ENCODE assay signal across 20 cellular contexts in the genomic region with DNA sequence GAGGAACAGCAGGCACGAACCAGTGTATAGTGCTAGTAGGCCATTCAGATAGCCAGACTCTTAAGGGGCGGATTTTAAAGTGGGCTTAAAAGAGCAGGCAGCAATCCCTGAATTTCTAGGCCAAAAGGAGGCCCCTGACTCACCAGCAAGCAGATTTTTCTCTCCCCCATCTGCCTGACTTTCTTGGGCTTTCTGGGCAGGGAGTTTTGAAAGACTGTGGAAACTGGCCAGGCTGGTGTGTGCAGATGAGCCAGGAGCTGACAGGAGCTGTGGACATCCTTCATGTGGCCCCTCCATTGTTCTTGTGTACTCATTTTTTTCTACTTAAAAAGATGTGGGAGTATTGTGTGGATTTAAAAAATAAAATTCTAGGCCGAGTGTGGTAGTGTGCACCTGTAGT. TPM values are rescaled to one million over a fixed set of nuclear protein-coding genes. Genes with fewer than 3 reads are reported as not detected.
DNase-seq lines count a peak whose midpoint lies in the region; ATAC-seq and TF ChIP-seq lines count a peak whose summit lies in the region.
"Had no signal": no experiment of that assay in that cellular context is flagged by ENCODE, and none has a peak within 500 bp of the region (broad histone marks: within the 10 kb centered on the region; RNA-seq: fewer than 3 reads in every experiment).

No MANE protein-coding gene starts in this region.

- no peak overlapping the region for H3K4me3 Mint-ChIP-seq in WTC11
- no peak overlapping the region for H3K4me3 Mint-ChIP-seq in MCF 10A (ENCODE audit: unreplicated experiment)
- H3K4me3 Mint-ChIP-seq in T-helper 2 cell treated with Interferon-gamma antibody and Interleukin-4, amounts not matched to agents 5 μg/mL and 100 μg/mL, for 36 hours: no peak overlapping the region
- H3K4me3 Mint-ChIP-seq: CD8-positive, alpha-beta memory T cell; IgD-negative memory B cell; neural crest cell had no signal

- H3K36me3 Mint-ChIP-seq in WTC11 (peaks cover 6% of the 10 kb centered on the region), MCF 10A (ENCODE audit: insufficient read depth, unreplicated experiment) (no peaks in the 10 kb centered on the region)
- no peaks in the 10 kb centered on the region for H3K36me3 Mint-ChIP-seq in T-helper 2 cell treated with Interferon-gamma antibody and Interleukin-4, amounts not matched to agents 5 μg/mL and 100 μg/mL, for 36 hours (ENCODE audit: low read depth)
- H3K36me3 Mint-ChIP-seq: CD8-positive, alpha-beta memory T cell; IgD-negative memory B cell had no signal

- intact Hi-C loops in MCF 10A (cut with micrococcal nuclease): loop anchor here (10.0 kb wide), 1 partner anchor 60 kb away; the partner anchor contains the start of gene GLI2

- no TSS peak for BruUV-seq in MCF 10A (replicated peaks; lab: Mats Ljungman, UMichigan)

- no peak for ATAC-seq in WTC11
- peak; percentile 75 for ATAC-seq in omental fat pad (ENCODE audit: low FRiP score)
- ATAC-seq: left colon, Right ventricle myocardium inferior had no signal

- H3K27me3 Mint-ChIP-seq in WTC11 (ENCODE audit: low read depth) (no peaks in the 10 kb centered on the region), MCF 10A (ENCODE audit: insufficient read depth, unreplicated experiment) (no peaks in the 10 kb centered on the region)
- H3K27me3 Mint-ChIP-seq in T-helper 2 cell treated with Interferon-gamma antibody and Interleukin-4, amounts not matched to agents 5 μg/mL and 100 μg/mL, for 36 hours (ENCODE audit: low read depth): no peaks in the 10 kb centered on the region
- H3K27me3 Mint-ChIP-seq: IgD-negative memory B cell had no signal

- TF ChIP-seq CTCF in WTC11 (IDR thresholded peaks at IDR 0.05) (no peak), omental fat pad (IDR thresholded peaks at IDR 0.05) (no peak), MCF 10A (IDR thresholded peaks at IDR 0.05; ENCODE audit: unreplicated experiment) (no peak)

- H3K9me3 Mint-ChIP-seq in WTC11 (no peaks in the 10 kb centered on the region), MCF 10A (ENCODE audit: unreplicated experiment) (no peaks in the 10 kb centered on the region)
- H3K9me3 Mint-ChIP-seq in T-helper 2 cell treated with Interferon-gamma antibody and Interleukin-4, amounts not matched to agents 5 μg/mL and 100 μg/mL, for 36 hours: no peaks in the 10 kb centered on the region
- H3K9me3 Mint-ChIP-seq: neural crest cell had no signal

- DNase-seq in GM03348 (ENCODE audit: low spot score): peak; percentile 78
- no peak for DNase-seq in WTC11 (ENCODE audit: low spot score)
- DNase-seq in fibroblast of peridontal ligament (ENCODE audit: extremely low read depth): peak; percentile 64
- no peak for DNase-seq in omental fat pad (ENCODE audit: low spot score)
- DNase-seq in activated CD4-positive, alpha-beta T cell treated with anti-CD3 and anti-CD28 coated beads for 4 hours: no peak
- no peak for DNase-seq in MCF 10A (ENCODE audit: unreplicated experiment)
- DNase-seq in LoVo (ENCODE audit: low spot score): no peak
- DNase-seq in T-helper 2 cell treated with Interferon-gamma antibody and Interleukin-4, amounts not matched to agents 5 μg/mL and 100 μg/mL, for 36 hours (ENCODE audit: low spot score): no peak
- DNase-seq: activated CD4-positive, alpha-beta T cell treated with anti-CD3 and anti-CD28 coated beads, Interleukin-2, amount 50 U/mL, for 48 hours; activated naive CD4-positive, alpha-beta T cell; anterior cingulate cortex; CD8-positive, alpha-beta memory T cell; DND-41; left colon; NCI-H187; NCI-H510A; stimulated activated CD4-positive, alpha-beta T cell treated with anti-CD3 and anti-CD28 coated beads, Interleukin-12 subunit alpha, Interleukin-12 subunit beta, amount 100 ng/mL, for 4 hours had no signal

- H3K4me1 Mint-ChIP-seq in WTC11: peaks cover 84% of the 10 kb centered on the region
- peaks cover 31% of the 10 kb centered on the region for H3K4me1 Mint-ChIP-seq in MCF 10A (ENCODE audit: insufficient read depth, unreplicated experiment)
- H3K4me1 Mint-ChIP-seq in T-helper 2 cell treated with Interferon-gamma antibody and Interleukin-4, amounts not matched to agents 5 μg/mL and 100 μg/mL, for 36 hours (ENCODE audit: low read depth): no peaks in the 10 kb centered on the region
- H3K4me1 Mint-ChIP-seq: CD8-positive, alpha-beta memory T cell; IgD-negative memory B cell had no signal

- CTCF ChIA-PET in WTC11 (lab: Charles Lee) (interaction anchor here (1.2 to 1.9 kb wide), 4 partner anchors 22 to 164 kb away, joined by 3 to 8 read pairs (median 4); no protein-coding TSS in a partner anchor), MCF 10A (lab: Yijun Ruan, JAX) (interaction anchor here (1.5 kb wide), 1 partner anchor 99 kb away, joined by 3 read pairs; no protein-coding TSS in a partner anchor)

- POLR2A ChIA-PET in WTC11 (lab: Charles Lee) (interaction anchor here (0.6 kb wide), 1 partner anchor 52 kb away, joined by 4 read pairs; no protein-coding TSS in a partner anchor), MCF 10A (lab: Yijun Ruan, JAX) (no interaction called here)

- H3K27ac Mint-ChIP-seq in WTC11 (peak overlapping the region; percentile 71), MCF 10A (ENCODE audit: low read depth, unreplicated experiment) (no peak overlapping the region)
- no peak overlapping the region for H3K27ac Mint-ChIP-seq in T-helper 2 cell treated with Interferon-gamma antibody and Interleukin-4, amounts not matched to agents 5 μg/mL and 100 μg/mL, for 36 hours
- H3K27ac Mint-ChIP-seq: CD8-positive, alpha-beta memory T cell; IgD-negative memory B cell had no signal

TF ChIP-seq in WTC11, 78 proteins besides CTCF, POLR2A, EP300 and RAD21:
- TF ChIP-seq FOXK1 (CRISPR knock-in tag; IDR thresholded peaks at IDR 0.05): no peak
- TF ChIP-seq EMX1 (CRISPR knock-in tag; IDR thresholded peaks at IDR 0.05): no peak
- TF ChIP-seq, protein P1, sequence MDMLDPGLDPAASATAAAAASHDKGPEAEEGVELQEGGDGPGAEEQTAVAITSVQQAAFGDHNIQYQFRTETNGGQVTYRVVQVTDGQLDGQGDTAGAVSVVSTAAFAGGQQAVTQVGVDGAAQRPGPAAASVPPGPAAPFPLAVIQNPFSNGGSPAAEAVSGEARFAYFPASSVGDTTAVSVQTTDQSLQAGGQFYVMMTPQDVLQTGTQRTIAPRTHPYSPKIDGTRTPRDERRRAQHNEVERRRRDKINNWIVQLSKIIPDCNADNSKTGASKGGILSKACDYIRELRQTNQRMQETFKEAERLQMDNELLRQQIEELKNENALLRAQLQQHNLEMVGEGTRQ (CRISPR knock-in tag; IDR thresholded peaks at IDR 0.05): no peak
- TF ChIP-seq OVOL2 (CRISPR knock-in tag; IDR thresholded peaks at IDR 0.05; ENCODE audit: borderline replicate concordance): no peak
- TF ChIP-seq CDX4 (CRISPR knock-in tag; IDR thresholded peaks at IDR 0.05; ENCODE audit: borderline replicate concordance): no peak

RNA-seq across cellular contexts. Expression of gene GLI2, which starts 59.0 kb away (rescaled TPM):
- total RNA-seq in WTC11 (2021) (45.9 to 60.9 TPM (median 48.6 TPM) in 3 replicates), omental fat pad (1 to 10 TPM; 1.3 to 2.4 (median 1.4) TPM), MCF 10A (2022) (0.61 and 0.74 TPM in 2 replicates)
- total RNA-seq: CD8-positive, alpha-beta memory T cell had no signal

Comparison
In these comparisons a context has a peak if more than half of its experiments do, and no peak if none do; other contexts are left out.
1. DNase-seq: peak in GM03348 (single experiment) and fibroblast of peridontal ligament (single experiment); none in WTC11 (single experiment), omental fat pad (single experiment), activated CD4-positive, alpha-beta T cell treated with anti-CD3 and anti-CD28 coated beads for 4 hours (0 of 2), MCF 10A (single experiment), LoVo (single experiment) and T-helper 2 cell treated with Interferon-gamma antibody and Interleukin-4, amounts not matched to agents 5 μg/mL and 100 μg/mL, for 36 hours (single experiment).
2. RNA of gene GLI2, which starts 59.0 kb away (total RNA-seq): 45.9 to 60.9 TPM in WTC11; 1.3 to 2.4 TPM in omental fat pad and 0.61 to 0.74 TPM in MCF 10A; every median in the first group is over 10 times any median in the second.